15 cellular contexts compared by ENCODE assay signal in the genomic region with DNA sequence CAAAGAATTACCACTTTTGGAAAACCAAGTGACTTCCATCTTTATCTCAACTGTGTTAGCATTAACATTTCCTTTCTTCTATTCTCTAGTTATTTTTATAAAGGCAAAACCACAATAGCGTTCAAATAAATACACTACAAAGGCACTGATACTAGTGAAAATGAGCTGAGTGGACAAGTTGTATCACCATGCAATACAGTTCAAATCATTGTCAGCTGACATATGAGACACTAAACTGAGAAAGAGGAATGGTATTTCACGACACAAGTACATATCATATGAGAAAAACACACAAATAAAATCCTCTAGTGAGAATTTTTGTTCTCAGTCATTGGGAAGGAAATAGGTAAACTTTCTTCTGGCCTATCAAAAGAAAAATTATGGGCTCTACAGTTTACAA. TPM values are rescaled to one million over a fixed set of nuclear protein-coding genes. Genes with fewer than 3 reads are reported as not detected.
DNase-seq lines count a peak whose midpoint lies in the region; ATAC-seq and TF ChIP-seq lines count a peak whose summit lies in the region.
"Had no signal": no experiment of that assay in that cellular context is flagged by ENCODE, and none has a peak within 500 bp of the region (broad histone marks: within the 10 kb centered on the region; RNA-seq: fewer than 3 reads in every experiment).

No MANE protein-coding gene starts in this region.

- H3K9me3 Mint-ChIP-seq in nephron progenitor cell: peaks cover 18% of the 10 kb centered on the region
- no peaks in the 10 kb centered on the region for H3K9me3 Mint-ChIP-seq in activated T-helper 2 cell treated with anti-CD3 and anti-CD28 coated beads, Interferon-gamma antibody, Interleukin-2, Interleukin-4, amounts not matched to agents 10 μg/mL and 5 μg/mL and 100 μg/mL, durations not matched to agents 14 hours and 24 hours and 36 hours
- H3K9me3 Mint-ChIP-seq: activated B cell treated with CpG ODN at 0.5 μM for 24 hours; stimulated activated naive CD8-positive, alpha-beta T cell treated with anti-CD3 and anti-CD28 coated beads, Interleukin-15, amount 100 ng/mL, for 72 hours; T-helper 1 cell treated with Interleukin-12 subunit alpha and Interleukin-12 subunit beta and Interleukin-4 antibody, amounts not matched to agents 30 μg/mL and 1 μg/mL, for 36 hours had no signal

- intact Hi-C loops in activated T-helper 2 cell treated with anti-CD3 and anti-CD28 coated beads, Interferon-gamma antibody, Interleukin-2, Interleukin-4, amounts not matched to agents 10 μg/mL and 5 μg/mL and 100 μg/mL, durations not matched to agents 14 hours and 24 hours and 36 hours (cut with micrococcal nuclease): no loop called here

- no peak for TF ChIP-seq CTCF in AG10803 (conservative IDR thresholded peaks at IDR 0.05; ENCODE audit: low read length)
- TF ChIP-seq CTCF in nephron progenitor cell (IDR thresholded peaks at IDR 0.05): no peak

- H3K4me3 Mint-ChIP-seq in nephron progenitor cell: no peak overlapping the region
- H3K4me3 Mint-ChIP-seq in activated T-helper 2 cell treated with anti-CD3 and anti-CD28 coated beads, Interferon-gamma antibody, Interleukin-2, Interleukin-4, amounts not matched to agents 10 μg/mL and 5 μg/mL and 100 μg/mL, durations not matched to agents 14 hours and 24 hours and 36 hours (ENCODE audit: low read depth): no peak overlapping the region
- H3K4me3 Mint-ChIP-seq: activated B cell treated with CpG ODN at 0.5 μM for 24 hours; stimulated activated naive CD8-positive, alpha-beta T cell treated with anti-CD3 and anti-CD28 coated beads, Interleukin-15, amount 100 ng/mL, for 72 hours; T-helper 1 cell treated with Interleukin-12 subunit alpha and Interleukin-12 subunit beta and Interleukin-4 antibody, amounts not matched to agents 30 μg/mL and 1 μg/mL, for 36 hours had no signal

- DNase-seq in AG10803 (ENCODE audit: low read depth): peak; percentile 33
- peak; percentile 56 for DNase-seq in LHCN-M2 (ENCODE audit: low read depth)
- DNase-seq in epithelial cell of prostate (ENCODE audit: low read depth, low spot score): peak; percentile 48
- DNase-seq in nephron progenitor cell: no peak
- DNase-seq in activated CD4-positive, alpha-beta T cell treated with anti-CD3 and anti-CD28 coated beads, Interleukin-2, amount 50 U/mL, for 1 hour: no peak
- no peak for DNase-seq in activated T-helper 2 cell treated with anti-CD3 and anti-CD28 coated beads, Interferon-gamma antibody, Interleukin-2, Interleukin-4, amounts not matched to agents 10 μg/mL and 5 μg/mL and 100 μg/mL, durations not matched to agents 14 hours and 24 hours and 36 hours (ENCODE audit: low spot score)
- no peak for DNase-seq in mucosa of gallbladder (ENCODE audit: low spot score)
- DNase-seq: activated B cell treated with CpG ODN at 0.5 μM for 24 hours; amniotic stem cell; NCI-H146; posterior cingulate gyrus; stimulated activated naive CD8-positive, alpha-beta T cell treated with anti-CD3 and anti-CD28 coated beads, Interleukin-15, amount 100 ng/mL, for 72 hours had no signal

- H3K36me3 Mint-ChIP-seq in nephron progenitor cell (ENCODE audit: low read depth): peaks cover 58% of the 10 kb centered on the region
- H3K36me3 Mint-ChIP-seq in activated T-helper 2 cell treated with anti-CD3 and anti-CD28 coated beads, Interferon-gamma antibody, Interleukin-2, Interleukin-4, amounts not matched to agents 10 μg/mL and 5 μg/mL and 100 μg/mL, durations not matched to agents 14 hours and 24 hours and 36 hours (ENCODE audit: low read depth): no peaks in the 10 kb centered on the region

- no peak overlapping the region for H3K4me3 ChIP-seq in AG10803 (ENCODE audit: low read length)

- H3K27ac Mint-ChIP-seq in nephron progenitor cell: peak overlapping the region; percentile 17
- no peak overlapping the region for H3K27ac Mint-ChIP-seq in activated T-helper 2 cell treated with anti-CD3 and anti-CD28 coated beads, Interferon-gamma antibody, Interleukin-2, Interleukin-4, amounts not matched to agents 10 μg/mL and 5 μg/mL and 100 μg/mL, durations not matched to agents 14 hours and 24 hours and 36 hours
- H3K27ac Mint-ChIP-seq: activated B cell treated with CpG ODN at 0.5 μM for 24 hours; T-helper 1 cell treated with Interleukin-12 subunit alpha and Interleukin-12 subunit beta and Interleukin-4 antibody, amounts not matched to agents 30 μg/mL and 1 μg/mL, for 36 hours had no signal

- no peak for ATAC-seq in GM18858 (IDR thresholded peaks at IDR 0.05; ENCODE audit: unreplicated experiment)
- ATAC-seq: stimulated activated naive CD8-positive, alpha-beta T cell treated with anti-CD3 and anti-CD28 coated beads, Interleukin-15, amount 100 ng/mL, for 72 hours had no signal

- peak overlapping the region; percentile 58 for H3K27ac ChIP-seq in epithelial cell of prostate
- H3K27ac ChIP-seq: RWPE1 had no signal

- H3K4me1 Mint-ChIP-seq in nephron progenitor cell: peaks cover 28% of the 10 kb centered on the region
- H3K4me1 Mint-ChIP-seq in activated T-helper 2 cell treated with anti-CD3 and anti-CD28 coated beads, Interferon-gamma antibody, Interleukin-2, Interleukin-4, amounts not matched to agents 10 μg/mL and 5 μg/mL and 100 μg/mL, durations not matched to agents 14 hours and 24 hours and 36 hours (ENCODE audit: low read depth): no peaks in the 10 kb centered on the region
- H3K4me1 Mint-ChIP-seq: activated B cell treated with CpG ODN at 0.5 μM for 24 hours; stimulated activated naive CD8-positive, alpha-beta T cell treated with anti-CD3 and anti-CD28 coated beads, Interleukin-15, amount 100 ng/mL, for 72 hours had no signal

- H3K27me3 Mint-ChIP-seq in nephron progenitor cell (ENCODE audit: low read depth, poor library complexity): no peaks in the 10 kb centered on the region
- H3K27me3 Mint-ChIP-seq in activated T-helper 2 cell treated with anti-CD3 and anti-CD28 coated beads, Interferon-gamma antibody, Interleukin-2, Interleukin-4, amounts not matched to agents 10 μg/mL and 5 μg/mL and 100 μg/mL, durations not matched to agents 14 hours and 24 hours and 36 hours (ENCODE audit: low read depth): peaks cover 8% of the 10 kb centered on the region

RNA-seq across cellular contexts. Expression of a gene that starts 26.2 kb away (rescaled TPM):
- total RNA-seq in LHCN-M2 (2014; rRNA removed) (82.4 and 91.8 TPM in 2 replicates), mucosa of gallbladder (258 TPM)
- 58.3 TPM for polyA plus RNA-seq in LHCN-M2 (2012)
- total RNA-seq in activated T-helper 2 cell treated with anti-CD3 and anti-CD28 coated beads, Interferon-gamma antibody, Interleukin-2, Interleukin-4, amounts not matched to agents 10 μg/mL and 5 μg/mL and 100 μg/mL, durations not matched to agents 14 hours and 24 hours and 36 hours: 0.11 and 0.14 TPM in 2 replicates

Comparison
In these comparisons a context has a peak if more than half of its experiments do, and no peak if none do; other contexts are left out.
1. DNase-seq: peak in AG10803 (single experiment), LHCN-M2 (single experiment) and epithelial cell of prostate (single experiment); none in nephron progenitor cell (single experiment), activated CD4-positive, alpha-beta T cell treated with anti-CD3 and anti-CD28 coated beads, Interleukin-2, amount 50 U/mL, for 1 hour (single experiment), activated T-helper 2 cell treated with anti-CD3 and anti-CD28 coated beads, Interferon-gamma antibody, Interleukin-2, Interleukin-4, amounts not matched to agents 10 μg/mL and 5 μg/mL and 100 μg/mL, durations not matched to agents 14 hours and 24 hours and 36 hours (single experiment) and mucosa of gallbladder (single experiment).
2. RNA of a gene that starts 26.2 kb away (total RNA-seq): 258 TPM in mucosa of gallbladder (single experiment) and 82.4 to 91.8 TPM in LHCN-M2; 0.11 to 0.14 TPM in activated T-helper 2 cell treated with anti-CD3 and anti-CD28 coated beads, Interferon-gamma antibody, Interleukin-2, Interleukin-4, amounts not matched to agents 10 μg/mL and 5 μg/mL and 100 μg/mL, durations not matched to agents 14 hours and 24 hours and 36 hours; every median in the first group is over 10 times any median in the second.